ENCODE assay signal across 10 cellular contexts in the genomic region with DNA sequence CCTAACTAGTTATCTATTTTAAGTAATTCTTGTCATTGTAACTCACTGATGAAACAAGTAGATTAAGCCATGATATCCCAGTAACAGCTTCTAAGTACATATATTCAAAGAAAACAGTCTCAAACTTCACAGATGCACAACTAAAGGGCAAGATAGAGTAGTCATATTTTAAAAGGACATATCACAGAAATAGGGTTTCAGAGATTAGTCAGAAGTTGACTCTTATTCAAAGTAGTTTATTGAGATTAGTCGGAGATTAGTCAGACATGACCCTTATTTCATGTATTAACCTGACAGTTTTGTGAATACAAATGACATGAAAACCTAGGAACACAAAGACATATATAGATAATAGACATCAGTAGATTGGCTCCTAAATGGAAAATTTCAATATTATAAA. TPM values are rescaled to one million over a fixed set of nuclear protein-coding genes. Genes with fewer than 3 reads are reported as not detected.
A peak's percentile ranks its signal among the peaks of the same experiment; 100 is the strongest.
DNase-seq lines count a peak whose midpoint lies in the region; ATAC-seq and TF ChIP-seq lines count a peak whose summit lies in the region.
"Had no signal": no experiment of that assay in that cellular context is flagged by ENCODE, and none has a peak within 500 bp of the region (broad histone marks: within the 10 kb centered on the region; RNA-seq: fewer than 3 reads in every experiment).

No MANE protein-coding gene starts in this region.

- DNase-seq in activated T-cell treated with anti-CD3 and anti-CD28 coated beads, Interleukin-2, amount 50 U/mL, for 72 hours = no peak
- no peak for DNase-seq in activated T-cell treated with anti-CD3 and anti-CD28 coated beads for 4 hours
- DNase-seq in RKO (ENCODE audit: low spot score) = peak; percentile 86
- no peak for DNase-seq in stimulated activated naive CD8-positive, alpha-beta T cell treated with anti-CD3 and anti-CD28 coated beads, Interleukin-15, Interleukin-2, amounts not matched to agents 100 U/mL and 50 U/mL, for 24 hours
- DNase-seq in NCI-H1092 treated with DMSO at 0.1 percent for 48 hours (lab: John Stamatoyannopoulos, UW) = no peak
- no peak for DNase-seq in stimulated activated CD4-positive, alpha-beta T cell treated with anti-CD3 and anti-CD28 coated beads, Interleukin-4, amount 100 ng/mL, for 24 hours
- DNase-seq in lower leg skin (ENCODE audit: low spot score in 2 of 2) = no peak
- DNase-seq: AML-193 had no signal

- no peak for TF ChIP-seq CTCF in lower leg skin (IDR thresholded peaks at IDR 0.05)

- H3K27ac Mint-ChIP-seq in activated T-cell treated with anti-CD3 and anti-CD28 coated beads, Interleukin-2, amount 50 U/mL, for 72 hours = peak overlapping the region; percentile 7

- peaks cover 29% of the 10 kb centered on the region for H3K4me1 Mint-ChIP-seq in activated T-cell treated with anti-CD3 and anti-CD28 coated beads, Interleukin-2, amount 50 U/mL, for 72 hours (ENCODE audit: low read depth)

- H3K9me3 Mint-ChIP-seq in activated T-cell treated with anti-CD3 and anti-CD28 coated beads, Interleukin-2, amount 50 U/mL, for 72 hours = no peaks in the 10 kb centered on the region

- intact Hi-C loops in lower leg skin (cut with DNase I; ENCODE audit: low total_unique reads) = no loop called here

- WGBS in lower leg skin, 2 donors = 30 to 40% methylated on average over 1 of the region's 1 CpG

- peak overlapping the region in 1 of 2 donors; percentile 19 for H3K4me3 Mint-ChIP-seq in activated T-cell treated with anti-CD3 and anti-CD28 coated beads, Interleukin-2, amount 50 U/mL, for 72 hours

- peak; percentile 91 to 92 for ATAC-seq in activated T-cell treated with anti-CD3 and anti-CD28 coated beads, Interleukin-2, amount 50 U/mL, for 72 hours (replicated peaks in 1 of 2)
- ATAC-seq in HG02884 (IDR thresholded peaks at IDR 0.05; ENCODE audit: unreplicated experiment) = peak; percentile 96
- ATAC-seq in stimulated activated naive CD8-positive, alpha-beta T cell treated with anti-CD3 and anti-CD28 coated beads, Interleukin-15, Interleukin-2, amounts not matched to agents 100 U/mL and 50 U/mL, for 24 hours = peak; percentile 95

- H3K27me3 Mint-ChIP-seq in activated T-cell treated with anti-CD3 and anti-CD28 coated beads, Interleukin-2, amount 50 U/mL, for 72 hours (ENCODE audit: low read depth) = no peaks in the 10 kb centered on the region

- H3K36me3 Mint-ChIP-seq in activated T-cell treated with anti-CD3 and anti-CD28 coated beads, Interleukin-2, amount 50 U/mL, for 72 hours (ENCODE audit: insufficient read depth in 2 of 2) = peaks cover 3 to 8% of the 10 kb centered on the region in 2 donors

- TF ChIP-seq POLR2A in lower leg skin (IDR thresholded peaks at IDR 0.05) = no peak

- H3K4me3 ChIP-seq in lower leg skin (ENCODE audit: low read depth, poor library complexity, severe bottlenecking) = no peak overlapping the region
- H3K4me3 ChIP-seq: cardiac muscle cell had no signal

RNA-seq across cellular contexts. Expression of a gene that starts 15.9 kb away (rescaled TPM):
- total RNA-seq in activated T-cell treated with anti-CD3 and anti-CD28 coated beads, Interleukin-2, amount 50 U/mL, for 72 hours = 10 to 100 TPM in 1 of 2 donors, 1 to 10 TPM in 1; 9.4 to 12.5 TPM
- 1 to 10 TPM in 3 of 4 donors, under 1 TPM in 1; 0.76 to 1.9 (median 1.4) TPM for total RNA-seq in lower leg skin

RNA-seq across cellular contexts. Expression of a gene that starts 35.0 kb away (rescaled TPM):
- 10 to 100 TPM; 29.6 to 31.7 TPM for total RNA-seq in activated T-cell treated with anti-CD3 and anti-CD28 coated beads, Interleukin-2, amount 50 U/mL, for 72 hours
- 10 to 100 TPM; 11.0 to 21.1 (median 17.6) TPM for total RNA-seq in lower leg skin

RNA-seq across cellular contexts. Expression of a gene that starts 35.1 kb away (rescaled TPM):
- 10 to 100 TPM; 24.4 to 31.4 TPM for total RNA-seq in activated T-cell treated with anti-CD3 and anti-CD28 coated beads, Interleukin-2, amount 50 U/mL, for 72 hours
- 10 to 100 TPM; 15.6 to 60.1 (median 30.7) TPM for total RNA-seq in lower leg skin
